In the genomic region with DNA sequence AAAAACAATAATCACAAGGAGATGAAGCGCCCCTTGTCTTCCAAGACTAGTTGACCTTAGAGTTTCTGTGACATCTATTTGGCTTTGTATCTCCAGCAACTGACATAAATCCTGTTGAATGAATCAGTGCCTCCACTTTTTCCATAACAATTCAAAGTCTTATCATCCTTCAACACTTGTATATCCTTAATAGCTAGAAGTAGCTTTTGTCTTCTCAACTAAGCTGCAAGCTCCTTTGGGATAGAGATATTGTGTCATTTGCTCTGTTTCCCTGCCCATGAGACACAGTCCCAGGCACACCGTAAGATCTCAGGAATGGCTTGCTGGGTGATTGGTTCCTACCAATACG, we compare ENCODE assay signal across 21 cellular contexts. TPM values are rescaled to one million over a fixed set of nuclear protein-coding genes. Genes with fewer than 3 reads are reported as not detected.
"Had no signal": no experiment of that assay in that cellular context is flagged by ENCODE, and none has a peak within 500 bp of the region (broad histone marks: within the 10 kb centered on the region; RNA-seq: fewer than 3 reads in every experiment).

No MANE protein-coding gene starts in this region.

- H3K27ac Mint-ChIP-seq: activated CD8-positive, alpha-beta T cell treated with anti-CD3 and anti-CD28 coated beads for 36 hours; activated naive CD4-positive, alpha-beta T cell treated with anti-CD3 and anti-CD28 coated beads, Interleukin-2, amount 10 ng/mL, durations not matched to agents 7 days and 5 days; activated naive CD8-positive, alpha-beta T cell treated with anti-CD3 and anti-CD28 coated beads for 36 hours; activated T-cell treated with anti-CD3 and anti-CD28 coated beads, Interleukin-2, amount 50 U/mL, for 72 hours; activated T-helper 2 cell treated with anti-CD3 and anti-CD28 coated beads, Interferon-gamma antibody, Interleukin-2, Interleukin-4, amounts not matched to agents 10 μg/mL and 5 μg/mL and 100 μg/mL, durations not matched to agents 14 hours and 24 hours and 36 hours; T-helper 1 cell treated with Interleukin-12 subunit alpha and Interleukin-12 subunit beta and Interleukin-4 antibody, amounts not matched to agents 30 μg/mL and 1 μg/mL, for 36 hours had no signal

- H3K4me3 Mint-ChIP-seq: activated CD8-positive, alpha-beta T cell treated with anti-CD3 and anti-CD28 coated beads for 36 hours; activated naive CD4-positive, alpha-beta T cell treated with anti-CD3 and anti-CD28 coated beads, Interleukin-2, amount 10 ng/mL, durations not matched to agents 7 days and 5 days; activated naive CD8-positive, alpha-beta T cell treated with anti-CD3 and anti-CD28 coated beads for 36 hours; activated T-cell treated with anti-CD3 and anti-CD28 coated beads, Interleukin-2, amount 50 U/mL, for 72 hours; T-helper 1 cell treated with Interleukin-12 subunit alpha and Interleukin-12 subunit beta and Interleukin-4 antibody, amounts not matched to agents 30 μg/mL and 1 μg/mL, for 36 hours had no signal

- H3K4me3 ChIP-seq: Peyer's patch had no signal

- H3K36me3 Mint-ChIP-seq: activated naive CD4-positive, alpha-beta T cell treated with anti-CD3 and anti-CD28 coated beads, Interleukin-2, amount 10 ng/mL, durations not matched to agents 7 days and 5 days; activated naive CD8-positive, alpha-beta T cell treated with anti-CD3 and anti-CD28 coated beads for 36 hours had no signal

- H3K4me1 Mint-ChIP-seq: activated naive CD4-positive, alpha-beta T cell treated with anti-CD3 and anti-CD28 coated beads, Interleukin-2, amount 10 ng/mL, durations not matched to agents 7 days and 5 days; activated naive CD8-positive, alpha-beta T cell treated with anti-CD3 and anti-CD28 coated beads for 36 hours had no signal

- H3K27me3 ChIP-seq: Peyer's patch had no signal

- ATAC-seq: activated CD4-positive, CD25-positive, alpha-beta regulatory T cell treated with anti-CD3 and anti-CD28 coated beads, Interleukin-2, amount 50 U/mL, for 24 hours; activated CD8-positive, alpha-beta T cell treated with anti-CD3 and anti-CD28 coated beads for 36 hours; activated T-cell treated with anti-CD3 and anti-CD28 coated beads, Interleukin-2, amount 50 U/mL, for 72 hours had no signal

- DNase-seq: activated CD4-positive, alpha-beta T cell treated with anti-CD3 and anti-CD28 coated beads for 4 hours; activated CD8-positive, alpha-beta memory T cell treated with anti-CD3 and anti-CD28 coated beads, Interleukin-2, amount 50 U/mL, for 4 hours; activated CD8-positive, alpha-beta T cell treated with anti-CD3 and anti-CD28 coated beads for 36 hours; activated gamma-delta T cell treated with Interleukin-2 at 50 U/mL for 16 hours; activated naive CD4-positive, alpha-beta T cell treated with anti-CD3 and anti-CD28 coated beads, Interleukin-2, amount 10 ng/mL, durations not matched to agents 7 days and 5 days; activated naive CD8-positive, alpha-beta T cell treated with anti-CD3 and anti-CD28 coated beads for 36 hours; activated T-cell treated with anti-CD3 and anti-CD28 coated beads, Interleukin-2, amount 50 U/mL, for 72 hours; anterior cingulate cortex; Karpas-422; NCI-H1105 treated with DMSO at 0.1 percent for 48 hours; NCI-H1436 treated with DMSO at 0.1 percent for 48 hours; NCI-H187; NCI-H2081; NCI-H510A treated with DMSO at 0.1 percent for 48 hours; NCI-H69; SHP77 treated with DMSO at 0.1 percent for 48 hours had no signal

- H3K9me3 Mint-ChIP-seq: activated CD8-positive, alpha-beta T cell treated with anti-CD3 and anti-CD28 coated beads for 36 hours; activated naive CD4-positive, alpha-beta T cell treated with anti-CD3 and anti-CD28 coated beads, Interleukin-2, amount 10 ng/mL, durations not matched to agents 7 days and 5 days; activated naive CD8-positive, alpha-beta T cell treated with anti-CD3 and anti-CD28 coated beads for 36 hours; activated T-cell treated with anti-CD3 and anti-CD28 coated beads, Interleukin-2, amount 50 U/mL, for 72 hours; activated T-helper 2 cell treated with anti-CD3 and anti-CD28 coated beads, Interferon-gamma antibody, Interleukin-2, Interleukin-4, amounts not matched to agents 10 μg/mL and 5 μg/mL and 100 μg/mL, durations not matched to agents 14 hours and 24 hours and 36 hours; T-helper 1 cell treated with Interleukin-12 subunit alpha and Interleukin-12 subunit beta and Interleukin-4 antibody, amounts not matched to agents 30 μg/mL and 1 μg/mL, for 36 hours had no signal

- H3K9me3 ChIP-seq: Peyer's patch had no signal

RNA-seq across cellular contexts. Expression of gene PIGR, which starts 5.7 kb away (rescaled TPM):
- total RNA-seq: activated T-helper 2 cell treated with anti-CD3 and anti-CD28 coated beads, Interferon-gamma antibody, Interleukin-2, Interleukin-4, amounts not matched to agents 10 μg/mL and 5 μg/mL and 100 μg/mL, durations not matched to agents 14 hours and 24 hours and 36 hours; SK-MEL-5 had no signal

RNA-seq across cellular contexts. Expression of gene FCAMR, which starts 29.7 kb away (rescaled TPM):
- total RNA-seq: activated CD8-positive, alpha-beta T cell treated with anti-CD3 and anti-CD28 coated beads for 36 hours; activated naive CD8-positive, alpha-beta T cell treated with anti-CD3 and anti-CD28 coated beads for 36 hours; activated T-cell treated with anti-CD3 and anti-CD28 coated beads, Interleukin-2, amount 50 U/mL, for 72 hours; activated T-helper 2 cell treated with anti-CD3 and anti-CD28 coated beads, Interferon-gamma antibody, Interleukin-2, Interleukin-4, amounts not matched to agents 10 μg/mL and 5 μg/mL and 100 μg/mL, durations not matched to agents 14 hours and 24 hours and 36 hours; SK-MEL-5 had no signal

RNA-seq across cellular contexts. Expression of gene IL24, which starts 43.3 kb away (rescaled TPM):
- total RNA-seq: Peyer's patch had no signal
